2 cellular contexts compared by ENCODE assay signal in genomic region chr19:55600336-55601028, GRCh38.
TF ChIP-seq lines count a peak whose summit lies in the region.

No MANE protein-coding gene starts in this region.

TF ChIP-seq in SK-N-SH treated with all-trans-retinoic acid at 6 μM for 48 hours, 23 proteins besides CTCF, POLR2A, EP300 and RAD21:
- TF ChIP-seq SNAI2 (CRISPR knock-in tag; IDR thresholded peaks at IDR 0.05) (peak; percentile 13; the same call in 1 of the 2 replicates), CSDC2 (CRISPR knock-in tag; IDR thresholded peaks at IDR 0.05) (no peak)

TF ChIP-seq in H1, 55 proteins besides CTCF, POLR2A, EP300 and RAD21:
- TF ChIP-seq BACH1 (IDR thresholded peaks at IDR 0.05; ENCODE audit: low read length) (peak; percentile 76), RBBP5 (IDR thresholded peaks at IDR 0.05; ENCODE audit: borderline replicate concordance, low read depth, low read length) (no peak), EZH2 (IDR thresholded peaks at IDR 0.05; ENCODE audit: low read depth, low read length, severe bottlenecking) (no peak), HDAC2 (IDR thresholded peaks at IDR 0.05; ENCODE audit: borderline replicate concordance in 1 of 2, low read depth in 2 of 2, low read length in 2 of 2) (peak in 1 of 2 experiments; percentile 74; a peak in 1 of 4 replicates), GTF2F1 (IDR thresholded peaks at IDR 0.05; ENCODE audit: borderline replicate concordance, low read depth, low read length) (no peak), SP4 (IDR thresholded peaks at IDR 0.05; ENCODE audit: low read length) (0 out of 2 replicates have a peak, but pooled peaks have one; percentile 7), TAF7 (optimal IDR thresholded peaks at IDR 0.05; ENCODE audit: borderline replicate concordance, low read depth, low read length) (no peak), POLR2AphosphoS5 (IDR thresholded peaks at IDR 0.05; ENCODE audit: low read depth, low read length) (no peak), JUN (IDR thresholded peaks at IDR 0.05; ENCODE audit: low read depth, low read length) (no peak), KDM4A (IDR thresholded peaks at IDR 0.05; ENCODE audit: low read depth, low read length, severe bottlenecking) (peak; percentile 11), SIN3A (conservative IDR thresholded peaks at IDR 0.05 in 1 of 2, IDR thresholded peaks at IDR 0.05 in 1 of 2; ENCODE audit: low read depth in 1 of 2, low read length in 2 of 2) (no peak), PHF8 (conservative IDR thresholded peaks at IDR 0.05; ENCODE audit: low read depth, low read length) (0 out of 2 replicates have a peak, but pooled peaks have one; percentile 10), YY1 (IDR thresholded peaks at IDR 0.05; ENCODE audit: low read depth, low read length) (no peak), POU5F1 (IDR thresholded peaks at IDR 0.05; ENCODE audit: low read depth, low read length) (no peak), CBX8 (IDR thresholded peaks at IDR 0.05; ENCODE audit: borderline replicate concordance, low read depth, low read length) (no peak), HDAC6 (IDR thresholded peaks at IDR 0.05; ENCODE audit: low read depth, low read length) (no peak), TEAD4 (IDR thresholded peaks at IDR 0.05; ENCODE audit: low read depth, low read length) (no peak), FOSL1 (IDR thresholded peaks at IDR 0.05; ENCODE audit: insufficient read depth, low read depth, low read length) (no peak), EGR1 (IDR thresholded peaks at IDR 0.05; ENCODE audit: borderline replicate concordance, low read depth, low read length) (peak; percentile 46; the same call in 1 of the 2 replicates), TCF12 (IDR thresholded peaks at IDR 0.05; ENCODE audit: low read depth, low read length) (no peak)
